Comparison of ENCODE assay signal across 1 cellular context in genomic region chr1:16366722-16367257, GRCh38.
A peak's percentile ranks its signal among the peaks of the same experiment; 100 is the strongest.
TF ChIP-seq lines count a peak whose summit lies in the region.

TSS of gene SZRD1 (plus strand) at chr1:16367242. CDS start at chr1:16367258, 16 bp downstream.

TF ChIP-seq in K562, 482 proteins besides CTCF, POLR2A, EP300 and RAD21 (continued from another document and continues in another):
- TF ChIP-seq OTX1 (CRISPR knock-in tag; IDR thresholded peaks at IDR 0.05) (no peak), MCM7 (IDR thresholded peaks at IDR 0.05) (no peak), STAG1 (CRISPR knock-in tag; IDR thresholded peaks at IDR 0.05; ENCODE audit: borderline replicate concordance) (no peak), GMEB1 (CRISPR knock-in tag; IDR thresholded peaks at IDR 0.05) (peak; percentile 79), MECOM (CRISPR knock-in tag; IDR thresholded peaks at IDR 0.05) (no peak), HNRNPH1 (optimal IDR thresholded peaks at IDR 0.05; ENCODE audit: low read depth, low read length) (no peak), NFATC3 (IDR thresholded peaks at IDR 0.05) (peak; percentile 18; the same call in 1 of the 2 replicates), ZNF79 (CRISPR knock-in tag; IDR thresholded peaks at IDR 0.05; ENCODE audit: low read depth) (no peak), PHB (CRISPR knock-in tag; IDR thresholded peaks at IDR 0.05) (no peak), C11orf30 (IDR thresholded peaks at IDR 0.05; ENCODE audit: low read depth) (no peak), FOXM1 (IDR thresholded peaks at IDR 0.05; ENCODE audit: low read depth) (no peak), FOXM1 (CRISPR knock-in tag; IDR thresholded peaks at IDR 0.05; ENCODE audit: low read depth) (no peak), CBFA2T2 (conservative IDR thresholded peaks at IDR 0.05) (no peak), NR0B1 (IDR thresholded peaks at IDR 0.05; ENCODE audit: partially characterized antibody) (no peak), DACH1 (IDR thresholded peaks at IDR 0.05; ENCODE audit: partially characterized antibody) (no peak), IRF1 (CRISPR knock-in tag; IDR thresholded peaks at IDR 0.05; ENCODE audit: borderline replicate concordance) (no peak), EP400 (IDR thresholded peaks at IDR 0.05) (no peak; the same call in 1 of the 2 replicates), YY1 (IDR thresholded peaks at IDR 0.05; ENCODE audit: borderline replicate concordance in 1 of 3, control insufficient read depth in 1 of 3, extremely low read depth in 1 of 3, insufficient read depth in 3 of 3, insufficient read length in 1 of 3, insufficient replicate concordance in 2 of 3, low read depth in 1 of 3, low read length in 2 of 3) (peak; percentile 100), MYBL2 (IDR thresholded peaks at IDR 0.05; ENCODE audit: low read depth) (peak; percentile 76; the same call in 1 of the 2 replicates), MYBL2 (CRISPR knock-in tag; IDR thresholded peaks at IDR 0.05; ENCODE audit: borderline replicate concordance) (no peak), ZFP36 (IDR thresholded peaks at IDR 0.05; ENCODE audit: low read depth, low read length, partially characterized antibody) (peak; percentile 14), WHSC1 (IDR thresholded peaks at IDR 0.05; ENCODE audit: low read length) (no peak), CREB3L1 (IDR thresholded peaks at IDR 0.05; ENCODE audit: borderline replicate concordance, low read depth) (peak; percentile 42; the same call in 1 of the 2 replicates), ZFP1 (CRISPR knock-in tag; IDR thresholded peaks at IDR 0.05) (no peak), SETDB1 (IDR thresholded peaks at IDR 0.05; ENCODE audit: low read length) (no peak)
- TF ChIP-seq, protein P1, sequence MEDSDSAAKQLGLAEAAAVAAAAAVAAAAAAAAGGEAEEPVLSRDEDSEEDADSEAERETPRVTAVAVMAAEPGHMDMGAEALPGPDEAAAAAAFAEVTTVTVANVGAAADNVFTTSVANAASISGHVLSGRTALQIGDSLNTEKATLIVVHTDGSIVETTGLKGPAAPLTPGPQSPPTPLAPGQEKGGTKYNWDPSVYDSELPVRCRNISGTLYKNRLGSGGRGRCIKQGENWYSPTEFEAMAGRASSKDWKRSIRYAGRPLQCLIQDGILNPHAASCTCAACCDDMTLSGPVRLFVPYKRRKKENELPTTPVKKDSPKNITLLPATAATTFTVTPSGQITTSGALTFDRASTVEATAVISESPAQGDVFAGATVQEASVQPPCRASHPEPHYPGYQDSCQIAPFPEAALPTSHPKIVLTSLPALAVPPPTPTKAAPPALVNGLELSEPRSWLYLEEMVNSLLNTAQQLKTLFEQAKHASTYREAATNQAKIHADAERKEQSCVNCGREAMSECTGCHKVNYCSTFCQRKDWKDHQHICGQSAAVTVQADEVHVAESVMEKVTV (CRISPR knock-in tag; IDR thresholded peaks at IDR 0.05): no peak
- TF ChIP-seq, protein P2, sequence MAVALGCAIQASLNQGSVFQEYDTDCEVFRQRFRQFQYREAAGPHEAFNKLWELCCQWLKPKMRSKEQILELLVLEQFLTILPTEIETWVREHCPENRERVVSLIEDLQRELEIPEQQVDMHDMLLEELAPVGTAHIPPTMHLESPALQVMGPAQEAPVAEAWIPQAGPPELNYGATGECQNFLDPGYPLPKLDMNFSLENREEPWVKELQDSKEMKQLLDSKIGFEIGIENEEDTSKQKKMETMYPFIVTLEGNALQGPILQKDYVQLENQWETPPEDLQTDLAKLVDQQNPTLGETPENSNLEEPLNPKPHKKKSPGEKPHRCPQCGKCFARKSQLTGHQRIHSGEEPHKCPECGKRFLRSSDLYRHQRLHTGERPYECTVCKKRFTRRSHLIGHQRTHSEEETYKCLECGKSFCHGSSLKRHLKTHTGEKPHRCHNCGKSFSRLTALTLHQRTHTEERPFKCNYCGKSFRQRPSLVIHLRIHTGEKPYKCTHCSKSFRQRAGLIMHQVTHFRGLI (CRISPR knock-in tag; IDR thresholded peaks at IDR 0.05): no peak
- TF ChIP-seq, protein P3, sequence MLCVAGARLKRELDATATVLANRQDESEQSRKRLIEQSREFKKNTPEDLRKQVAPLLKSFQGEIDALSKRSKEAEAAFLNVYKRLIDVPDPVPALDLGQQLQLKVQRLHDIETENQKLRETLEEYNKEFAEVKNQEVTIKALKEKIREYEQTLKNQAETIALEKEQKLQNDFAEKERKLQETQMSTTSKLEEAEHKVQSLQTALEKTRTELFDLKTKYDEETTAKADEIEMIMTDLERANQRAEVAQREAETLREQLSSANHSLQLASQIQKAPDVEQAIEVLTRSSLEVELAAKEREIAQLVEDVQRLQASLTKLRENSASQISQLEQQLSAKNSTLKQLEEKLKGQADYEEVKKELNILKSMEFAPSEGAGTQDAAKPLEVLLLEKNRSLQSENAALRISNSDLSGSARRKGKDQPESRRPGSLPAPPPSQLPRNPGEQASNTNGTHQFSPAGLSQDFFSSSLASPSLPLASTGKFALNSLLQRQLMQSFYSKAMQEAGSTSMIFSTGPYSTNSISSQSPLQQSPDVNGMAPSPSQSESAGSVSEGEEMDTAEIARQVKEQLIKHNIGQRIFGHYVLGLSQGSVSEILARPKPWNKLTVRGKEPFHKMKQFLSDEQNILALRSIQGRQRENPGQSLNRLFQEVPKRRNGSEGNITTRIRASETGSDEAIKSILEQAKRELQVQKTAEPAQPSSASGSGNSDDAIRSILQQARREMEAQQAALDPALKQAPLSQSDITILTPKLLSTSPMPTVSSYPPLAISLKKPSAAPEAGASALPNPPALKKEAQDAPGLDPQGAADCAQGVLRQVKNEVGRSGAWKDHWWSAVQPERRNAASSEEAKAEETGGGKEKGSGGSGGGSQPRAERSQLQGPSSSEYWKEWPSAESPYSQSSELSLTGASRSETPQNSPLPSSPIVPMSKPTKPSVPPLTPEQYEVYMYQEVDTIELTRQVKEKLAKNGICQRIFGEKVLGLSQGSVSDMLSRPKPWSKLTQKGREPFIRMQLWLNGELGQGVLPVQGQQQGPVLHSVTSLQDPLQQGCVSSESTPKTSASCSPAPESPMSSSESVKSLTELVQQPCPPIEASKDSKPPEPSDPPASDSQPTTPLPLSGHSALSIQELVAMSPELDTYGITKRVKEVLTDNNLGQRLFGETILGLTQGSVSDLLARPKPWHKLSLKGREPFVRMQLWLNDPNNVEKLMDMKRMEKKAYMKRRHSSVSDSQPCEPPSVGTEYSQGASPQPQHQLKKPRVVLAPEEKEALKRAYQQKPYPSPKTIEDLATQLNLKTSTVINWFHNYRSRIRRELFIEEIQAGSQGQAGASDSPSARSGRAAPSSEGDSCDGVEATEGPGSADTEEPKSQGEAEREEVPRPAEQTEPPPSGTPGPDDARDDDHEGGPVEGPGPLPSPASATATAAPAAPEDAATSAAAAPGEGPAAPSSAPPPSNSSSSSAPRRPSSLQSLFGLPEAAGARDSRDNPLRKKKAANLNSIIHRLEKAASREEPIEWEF (CRISPR knock-in tag; IDR thresholded peaks at IDR 0.05): no peak
- TF ChIP-seq, protein P4, sequence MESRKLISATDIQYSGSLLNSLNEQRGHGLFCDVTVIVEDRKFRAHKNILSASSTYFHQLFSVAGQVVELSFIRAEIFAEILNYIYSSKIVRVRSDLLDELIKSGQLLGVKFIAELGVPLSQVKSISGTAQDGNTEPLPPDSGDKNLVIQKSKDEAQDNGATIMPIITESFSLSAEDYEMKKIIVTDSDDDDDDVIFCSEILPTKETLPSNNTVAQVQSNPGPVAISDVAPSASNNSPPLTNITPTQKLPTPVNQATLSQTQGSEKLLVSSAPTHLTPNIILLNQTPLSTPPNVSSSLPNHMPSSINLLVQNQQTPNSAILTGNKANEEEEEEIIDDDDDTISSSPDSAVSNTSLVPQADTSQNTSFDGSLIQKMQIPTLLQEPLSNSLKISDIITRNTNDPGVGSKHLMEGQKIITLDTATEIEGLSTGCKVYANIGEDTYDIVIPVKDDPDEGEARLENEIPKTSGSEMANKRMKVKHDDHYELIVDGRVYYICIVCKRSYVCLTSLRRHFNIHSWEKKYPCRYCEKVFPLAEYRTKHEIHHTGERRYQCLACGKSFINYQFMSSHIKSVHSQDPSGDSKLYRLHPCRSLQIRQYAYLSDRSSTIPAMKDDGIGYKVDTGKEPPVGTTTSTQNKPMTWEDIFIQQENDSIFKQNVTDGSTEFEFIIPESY (CRISPR knock-in tag; IDR thresholded peaks at IDR 0.05): no peak
- TF ChIP-seq, protein P5, sequence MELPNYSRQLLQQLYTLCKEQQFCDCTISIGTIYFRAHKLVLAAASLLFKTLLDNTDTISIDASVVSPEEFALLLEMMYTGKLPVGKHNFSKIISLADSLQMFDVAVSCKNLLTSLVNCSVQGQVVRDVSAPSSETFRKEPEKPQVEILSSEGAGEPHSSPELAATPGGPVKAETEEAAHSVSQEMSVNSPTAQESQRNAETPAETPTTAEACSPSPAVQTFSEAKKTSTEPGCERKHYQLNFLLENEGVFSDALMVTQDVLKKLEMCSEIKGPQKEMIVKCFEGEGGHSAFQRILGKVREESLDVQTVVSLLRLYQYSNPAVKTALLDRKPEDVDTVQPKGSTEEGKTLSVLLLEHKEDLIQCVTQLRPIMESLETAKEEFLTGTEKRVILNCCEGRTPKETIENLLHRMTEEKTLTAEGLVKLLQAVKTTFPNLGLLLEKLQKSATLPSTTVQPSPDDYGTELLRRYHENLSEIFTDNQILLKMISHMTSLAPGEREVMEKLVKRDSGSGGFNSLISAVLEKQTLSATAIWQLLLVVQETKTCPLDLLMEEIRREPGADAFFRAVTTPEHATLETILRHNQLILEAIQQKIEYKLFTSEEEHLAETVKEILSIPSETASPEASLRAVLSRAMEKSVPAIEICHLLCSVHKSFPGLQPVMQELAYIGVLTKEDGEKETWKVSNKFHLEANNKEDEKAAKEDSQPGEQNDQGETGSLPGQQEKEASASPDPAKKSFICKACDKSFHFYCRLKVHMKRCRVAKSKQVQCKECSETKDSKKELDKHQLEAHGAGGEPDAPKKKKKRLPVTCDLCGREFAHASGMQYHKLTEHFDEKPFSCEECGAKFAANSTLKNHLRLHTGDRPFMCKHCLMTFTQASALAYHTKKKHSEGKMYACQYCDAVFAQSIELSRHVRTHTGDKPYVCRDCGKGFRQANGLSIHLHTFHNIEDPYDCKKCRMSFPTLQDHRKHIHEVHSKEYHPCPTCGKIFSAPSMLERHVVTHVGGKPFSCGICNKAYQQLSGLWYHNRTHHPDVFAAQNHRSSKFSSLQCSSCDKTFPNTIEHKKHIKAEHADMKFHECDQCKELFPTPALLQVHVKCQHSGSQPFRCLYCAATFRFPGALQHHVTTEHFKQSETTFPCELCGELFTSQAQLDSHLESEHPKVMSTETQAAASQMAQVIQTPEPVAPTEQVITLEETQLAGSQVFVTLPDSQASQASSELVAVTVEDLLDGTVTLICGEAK (IDR thresholded peaks at IDR 0.05): peak; percentile 96
- TF ChIP-seq, protein P5 (CRISPR knock-in tag; IDR thresholded peaks at IDR 0.05): no peak
